In the genomic region with DNA sequence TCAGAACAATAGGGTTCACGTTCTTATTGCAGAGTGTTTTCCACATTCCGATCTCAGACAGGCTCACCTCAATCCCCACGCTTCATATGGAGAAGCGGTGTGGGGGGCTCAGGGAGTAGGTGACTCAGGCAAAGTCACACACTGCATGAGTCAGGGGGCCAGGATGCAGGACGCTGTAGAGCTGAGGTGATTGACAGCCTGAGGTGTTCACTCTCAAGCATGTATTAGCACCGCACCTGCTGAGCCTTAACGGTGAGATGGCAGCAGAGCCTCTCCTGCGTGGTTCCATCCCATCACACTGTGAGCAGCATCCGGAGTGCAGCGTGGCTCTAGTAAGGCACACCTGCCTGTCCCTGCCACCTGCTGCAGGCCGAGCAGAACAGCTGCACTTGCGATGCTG, we compare ENCODE assay signal across 16 cellular contexts.
"Had no signal": no experiment of that assay in that cellular context is flagged by ENCODE, and none has a peak within 500 bp of the region (broad histone marks: within the 10 kb centered on the region; RNA-seq: fewer than 3 reads in every experiment).

No MANE protein-coding gene starts in this region.

- ATAC-seq: activated CD8-positive, alpha-beta T cell treated with anti-CD3 and anti-CD28 coated beads, Interleukin-2, amount 10 ng/mL, durations not matched to agents 7 days and 5 days; body of pancreas; left lobe of liver; naive thymus-derived CD8-positive, alpha-beta T cell; stimulated activated naive B cell treated with anti-CD40 and anti-IgM and Interleukin-4, amounts not matched to agents 10 μg/mL and 1 μg/mL and 100 μg/mL, for 72 hours had no signal

- DNase-seq: activated CD4-positive, alpha-beta T cell treated with anti-CD3 and anti-CD28 coated beads for 1 hour; activated CD4-positive, alpha-beta T cell treated with anti-CD3 and anti-CD28 coated beads, Interleukin-2, amount 50 U/mL, for 1 hour; activated CD8-positive, alpha-beta T cell treated with anti-CD3 and anti-CD28 coated beads, Interleukin-2, amount 10 ng/mL, durations not matched to agents 7 days and 5 days; activated gamma-delta T cell treated with Interleukin-2 at 50 U/mL for 16 hours; anterior cingulate cortex; body of pancreas; effector CD4-positive, alpha-beta T cell; naive thymus-derived CD8-positive, alpha-beta T cell; retina; sigmoid colon; stimulated activated CD4-positive, alpha-beta T cell treated with anti-CD3 and anti-CD28 coated beads, Interleukin-2, amount 100 ng/mL, for 48 hours; stimulated activated CD8-positive, alpha-beta memory T cell treated with anti-CD3 and anti-CD28 coated beads, Interleukin-4, amount 100 ng/mL, for 48 hours; stimulated activated naive B cell treated with anti-CD40 and anti-IgM and Interleukin-4, amounts not matched to agents 10 μg/mL and 1 μg/mL and 100 μg/mL, for 72 hours; transverse colon; uterus had no signal
